In the genomic region with DNA sequence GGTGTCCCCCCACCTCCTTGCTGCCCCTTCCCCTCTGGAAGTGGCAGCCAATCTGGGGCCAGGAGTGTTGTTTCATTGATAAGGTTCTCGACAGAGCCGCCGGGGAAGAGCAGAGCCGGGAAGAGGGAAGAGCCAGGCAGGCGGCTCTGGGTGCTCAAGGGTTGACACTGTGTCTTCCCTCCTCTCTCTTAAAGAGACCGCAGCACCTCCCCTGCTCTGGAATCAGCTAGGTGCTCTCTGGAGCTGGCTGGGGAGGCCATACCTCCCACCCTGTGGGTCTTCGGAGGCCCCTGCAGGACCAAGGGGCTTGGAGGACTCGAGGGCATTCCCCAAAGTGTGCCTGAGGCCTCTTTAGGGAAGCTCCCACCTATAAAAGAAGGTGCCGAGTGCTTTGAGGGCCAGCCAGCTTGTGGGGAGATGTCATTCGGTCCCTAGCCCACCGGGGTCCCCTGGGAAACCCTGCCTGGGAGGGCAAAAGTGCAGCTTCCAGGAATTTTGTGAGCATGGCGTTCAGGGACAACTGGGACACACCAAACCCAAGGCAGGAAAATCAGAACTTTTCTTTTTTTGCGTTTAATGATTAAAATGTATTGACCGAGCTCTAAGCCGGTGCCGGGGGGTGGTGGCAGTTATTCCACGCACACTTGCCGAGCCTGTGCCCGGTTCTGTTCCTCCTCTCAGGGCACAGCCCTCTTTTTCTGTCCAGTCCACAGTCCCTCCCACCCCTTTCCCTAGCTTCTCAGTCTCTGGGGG, we compare ENCODE assay signal across 1 cellular context.
TF ChIP-seq lines count a peak whose summit lies in the region.

No MANE protein-coding gene starts in this region.

TF ChIP-seq in HepG2, 621 proteins besides CTCF, POLR2A, EP300 and RAD21:
- TF ChIP-seq, protein P1, sequence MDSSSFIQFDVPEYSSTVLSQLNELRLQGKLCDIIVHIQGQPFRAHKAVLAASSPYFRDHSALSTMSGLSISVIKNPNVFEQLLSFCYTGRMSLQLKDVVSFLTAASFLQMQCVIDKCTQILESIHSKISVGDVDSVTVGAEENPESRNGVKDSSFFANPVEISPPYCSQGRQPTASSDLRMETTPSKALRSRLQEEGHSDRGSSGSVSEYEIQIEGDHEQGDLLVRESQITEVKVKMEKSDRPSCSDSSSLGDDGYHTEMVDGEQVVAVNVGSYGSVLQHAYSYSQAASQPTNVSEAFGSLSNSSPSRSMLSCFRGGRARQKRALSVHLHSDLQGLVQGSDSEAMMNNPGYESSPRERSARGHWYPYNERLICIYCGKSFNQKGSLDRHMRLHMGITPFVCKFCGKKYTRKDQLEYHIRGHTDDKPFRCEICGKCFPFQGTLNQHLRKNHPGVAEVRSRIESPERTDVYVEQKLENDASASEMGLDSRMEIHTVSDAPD (CRISPR knock-in tag; IDR thresholded peaks at IDR 0.05) = no peak
- TF ChIP-seq ZNF263 (CRISPR knock-in tag; IDR thresholded peaks at IDR 0.05) (0 out of 2 replicates have a peak, but pooled peaks have one; percentile 14), GATA4 (IDR thresholded peaks at IDR 0.05; ENCODE audit: borderline replicate concordance, low read depth) (no peak), DMAP1 (CRISPR knock-in tag; IDR thresholded peaks at IDR 0.05) (no peak), PRMT3 (CRISPR knock-in tag; IDR thresholded peaks at IDR 0.05; ENCODE audit: borderline replicate concordance, low read depth) (no peak), LRRFIP1 (CRISPR knock-in tag; conservative IDR thresholded peaks at IDR 0.05) (no peak), MAZ (IDR thresholded peaks at IDR 0.05; ENCODE audit: borderline replicate concordance, low read depth, low read length) (no peak), MAZ (CRISPR knock-in tag; IDR thresholded peaks at IDR 0.05; ENCODE audit: low read depth) (no peak), ASH2L (IDR thresholded peaks at IDR 0.05; ENCODE audit: insufficient read length, low read depth, low read length) (no peak), SMYD3 (CRISPR knock-in tag; IDR thresholded peaks at IDR 0.05) (no peak), CREBL2 (CRISPR knock-in tag; IDR thresholded peaks at IDR 0.05; ENCODE audit: borderline replicate concordance) (no peak), ZNF432 (CRISPR knock-in tag; IDR thresholded peaks at IDR 0.05; ENCODE audit: borderline replicate concordance) (no peak), ZNF354B (CRISPR knock-in tag; IDR thresholded peaks at IDR 0.05) (no peak), USF2 (IDR thresholded peaks at IDR 0.05; ENCODE audit: low read depth, low read length) (no peak), USF2 (CRISPR knock-in tag; IDR thresholded peaks at IDR 0.05; ENCODE audit: borderline replicate concordance) (no peak), ZBTB33 (CRISPR knock-in tag; IDR thresholded peaks at IDR 0.05) (0 out of 2 replicates have a peak, but pooled peaks have one; percentile 4), EHMT2 (IDR thresholded peaks at IDR 0.05; ENCODE audit: borderline replicate concordance, low read depth, low read length) (no peak), MED13 (CRISPR knock-in tag; IDR thresholded peaks at IDR 0.05) (no peak), RFXANK (CRISPR knock-in tag; IDR thresholded peaks at IDR 0.05) (no peak), SIN3A (IDR thresholded peaks at IDR 0.05; ENCODE audit: borderline replicate concordance, low read depth, low read length) (0 out of 2 replicates have a peak, but pooled peaks have one; percentile 11), GABPA (IDR thresholded peaks at IDR 0.05; ENCODE audit: low read depth, low read length) (no peak), GABPA (CRISPR knock-in tag; IDR thresholded peaks at IDR 0.05; ENCODE audit: low read depth) (no peak), ZNF883 (CRISPR knock-in tag; IDR thresholded peaks at IDR 0.05; ENCODE audit: not compliant biosample characterization) (no peak), ZFY (CRISPR knock-in tag; IDR thresholded peaks at IDR 0.05) (no peak), IKZF1 (IDR thresholded peaks at IDR 0.05) (no peak), ZNF678 (CRISPR knock-in tag; IDR thresholded peaks at IDR 0.05) (no peak), PCBP1 (IDR thresholded peaks at IDR 0.05; ENCODE audit: borderline replicate concordance, low read depth, low read length) (no peak), RXRA (CRISPR knock-in tag; IDR thresholded peaks at IDR 0.05) (no peak), ARHGAP35 (CRISPR knock-in tag; IDR thresholded peaks at IDR 0.05; ENCODE audit: borderline replicate concordance) (no peak), BORCS8-MEF2B (CRISPR knock-in tag; IDR thresholded peaks at IDR 0.05) (no peak), MXD1 (CRISPR knock-in tag; IDR thresholded peaks at IDR 0.05) (no peak), BRD4 (CRISPR knock-in tag; IDR thresholded peaks at IDR 0.05) (no peak), ZFP91 (CRISPR knock-in tag; IDR thresholded peaks at IDR 0.05; ENCODE audit: borderline replicate concordance) (peak; percentile 98), SALL1 (CRISPR knock-in tag; IDR thresholded peaks at IDR 0.05) (no peak)
- TF ChIP-seq, protein P2, sequence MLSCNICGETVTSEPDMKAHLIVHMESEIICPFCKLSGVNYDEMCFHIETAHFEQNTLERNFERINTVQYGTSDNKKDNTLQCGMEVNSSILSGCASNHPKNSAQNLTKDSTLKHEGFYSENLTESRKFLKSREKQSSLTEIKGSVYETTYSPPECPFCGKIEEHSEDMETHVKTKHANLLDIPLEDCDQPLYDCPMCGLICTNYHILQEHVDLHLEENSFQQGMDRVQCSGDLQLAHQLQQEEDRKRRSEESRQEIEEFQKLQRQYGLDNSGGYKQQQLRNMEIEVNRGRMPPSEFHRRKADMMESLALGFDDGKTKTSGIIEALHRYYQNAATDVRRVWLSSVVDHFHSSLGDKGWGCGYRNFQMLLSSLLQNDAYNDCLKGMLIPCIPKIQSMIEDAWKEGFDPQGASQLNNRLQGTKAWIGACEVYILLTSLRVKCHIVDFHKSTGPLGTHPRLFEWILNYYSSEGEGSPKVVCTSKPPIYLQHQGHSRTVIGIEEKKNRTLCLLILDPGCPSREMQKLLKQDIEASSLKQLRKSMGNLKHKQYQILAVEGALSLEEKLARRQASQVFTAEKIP (CRISPR knock-in tag; IDR thresholded peaks at IDR 0.05; ENCODE audit: borderline replicate concordance) = no peak
- TF ChIP-seq, protein P3, sequence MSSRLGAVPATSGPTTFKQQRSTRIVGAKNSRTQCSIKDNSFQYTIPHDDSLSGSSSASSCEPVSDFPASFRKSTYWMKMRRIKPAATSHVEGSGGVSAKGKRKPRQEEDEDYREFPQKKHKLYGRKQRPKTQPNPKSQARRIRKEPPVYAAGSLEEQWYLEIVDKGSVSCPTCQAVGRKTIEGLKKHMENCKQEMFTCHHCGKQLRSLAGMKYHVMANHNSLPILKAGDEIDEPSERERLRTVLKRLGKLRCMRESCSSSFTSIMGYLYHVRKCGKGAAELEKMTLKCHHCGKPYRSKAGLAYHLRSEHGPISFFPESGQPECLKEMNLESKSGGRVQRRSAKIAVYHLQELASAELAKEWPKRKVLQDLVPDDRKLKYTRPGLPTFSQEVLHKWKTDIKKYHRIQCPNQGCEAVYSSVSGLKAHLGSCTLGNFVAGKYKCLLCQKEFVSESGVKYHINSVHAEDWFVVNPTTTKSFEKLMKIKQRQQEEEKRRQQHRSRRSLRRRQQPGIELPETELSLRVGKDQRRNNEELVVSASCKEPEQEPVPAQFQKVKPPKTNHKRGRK (CRISPR knock-in tag; IDR thresholded peaks at IDR 0.05) = no peak
